In genomic region chr16:53501216-53501859, GRCh38 we compare ENCODE assay signal across 10 cellular contexts. TPM values are rescaled to one million over a fixed set of nuclear protein-coding genes. Genes with fewer than 3 reads are reported as not detected.
DNase-seq lines count a peak whose midpoint lies in the region; ATAC-seq and TF ChIP-seq lines count a peak whose summit lies in the region.
"Had no signal": no experiment of that assay in that cellular context is flagged by ENCODE, and none has a peak within 500 bp of the region (broad histone marks: within the 10 kb centered on the region; RNA-seq: fewer than 3 reads in every experiment).

No MANE protein-coding gene starts in this region.

- H3K27ac ChIP-seq in duodenal mucosa (ENCODE audit: low read depth, low read length) (no peak overlapping the region), testis (no peak overlapping the region)
- H3K27ac ChIP-seq: SJSA1 had no signal

- ATAC-seq in natural killer cell (no peak), HG03457 (IDR thresholded peaks at IDR 0.05; ENCODE audit: unreplicated experiment) (no peak)

- H3K4me3 Mint-ChIP-seq in CD14-positive monocyte (peak overlapping the region; percentile 2 to 56), natural killer cell (peak overlapping the region; percentile 95)

- peak overlapping the region in 5 of 7 donors; percentile 3 to 81 (median 58) for H3K27ac Mint-ChIP-seq in CD14-positive monocyte
- no peak overlapping the region for H3K27ac Mint-ChIP-seq in natural killer cell
- H3K27ac Mint-ChIP-seq: dendritic cell treated with granulocyte-macrophage colony-stimulating factor and Interleukin-4, amounts not matched to agents 40 ng/mL and 50 ng/mL, for 4 days had no signal

- H3K36me3 ChIP-seq in duodenal mucosa (ENCODE audit: control insufficient read depth in 1 of 2, insufficient read depth in 2 of 2, low read length in 2 of 2): peaks cover 14 to 25% of the 10 kb centered on the region in 2 donors
- no peaks in the 10 kb centered on the region for H3K36me3 ChIP-seq in testis (ENCODE audit: low read depth, missing control alignments)

- peaks cover 32 to 34% of the 10 kb centered on the region in 2 donors for H3K4me1 ChIP-seq in duodenal mucosa (ENCODE audit: control insufficient read depth in 1 of 2, insufficient read depth in 2 of 2, low read length in 2 of 2)
- H3K4me1 ChIP-seq in testis: peaks cover 27% of the 10 kb centered on the region

- TF ChIP-seq POLR2A in NB4 (IDR thresholded peaks at IDR 0.05; ENCODE audit: extremely low read depth, insufficient read length) (no peak), testis (IDR thresholded peaks at IDR 0.05) (no peak)

- peaks cover 27 to 31% of the 10 kb centered on the region in 2 donors for H3K36me3 Mint-ChIP-seq in CD14-positive monocyte
- H3K36me3 Mint-ChIP-seq in natural killer cell: no peaks in the 10 kb centered on the region

- peaks cover 26% of the 10 kb centered on the region for H3K4me1 Mint-ChIP-seq in CD14-positive monocyte
- peaks cover 46 to 47% of the 10 kb centered on the region in 2 donors for H3K4me1 Mint-ChIP-seq in natural killer cell

- intact Hi-C loops in CD14-positive monocyte (cut with micrococcal nuclease): no loop called here
- intact Hi-C loops in natural killer cell (cut with micrococcal nuclease): loop anchor here (10.0 kb wide), 1 partner anchor 367 kb away; no protein-coding TSS in a partner anchor
- intact Hi-C loops in testis (cut with DNase I; ENCODE audit: low total_unique reads): no loop called here

- TF ChIP-seq CTCF in CD14-positive monocyte (IDR thresholded peaks at IDR 0.05): no peak
- TF ChIP-seq CTCF in NB4 (IDR thresholded peaks at IDR 0.05; ENCODE audit: low read depth, low read length): no peak
- no peak for TF ChIP-seq CTCF in natural killer cell (IDR thresholded peaks at IDR 0.05)
- TF ChIP-seq CTCF in testis (IDR thresholded peaks at IDR 0.05): no peak

- H3K4me3 ChIP-seq in NB4 (ENCODE audit: low read depth, low read length) (peak overlapping the region; percentile 69), duodenal mucosa (ENCODE audit: low read depth in 1 of 2, low read length in 2 of 2) (peak overlapping the region; percentile 86), testis (no peak overlapping the region)

- WGBS in testis, 2 donors: 23 to 37% methylated on average over 9 of the region's 9 CpGs

- H3K27me3 ChIP-seq in duodenal mucosa (ENCODE audit: control insufficient read depth in 1 of 2, insufficient read depth in 2 of 2, low read length in 2 of 2) (no peaks in the 10 kb centered on the region), testis (no peaks in the 10 kb centered on the region)
- H3K27me3 ChIP-seq: SJSA1 had no signal

- H3K9ac ChIP-seq in duodenal mucosa (ENCODE audit: low read depth in 1 of 2, low read length in 2 of 2): peak overlapping the region; percentile 58 to 75

- H3K9me3 ChIP-seq in duodenal mucosa (ENCODE audit: control insufficient read depth in 1 of 2, low read length in 2 of 2) (no peaks in the 10 kb centered on the region), testis (no peaks in the 10 kb centered on the region)
- H3K9me3 ChIP-seq: SJSA1 had no signal

- H3K9me3 Mint-ChIP-seq in CD14-positive monocyte (no peaks in the 10 kb centered on the region), natural killer cell (no peaks in the 10 kb centered on the region)
- H3K9me3 Mint-ChIP-seq: dendritic cell treated with granulocyte-macrophage colony-stimulating factor and Interleukin-4, amounts not matched to agents 40 ng/mL and 50 ng/mL, for 4 days had no signal

- H3K27me3 Mint-ChIP-seq in CD14-positive monocyte (ENCODE audit: low read depth in 3 of 3) (peaks cover 3 to 9% (median 4%) of the 10 kb centered on the region in 3 donors), natural killer cell (ENCODE audit: low read depth in 2 of 2) (no peaks in the 10 kb centered on the region)

- DNase-seq in CD14-positive monocyte (ENCODE audit: low spot score) (no peak), NB4 (ENCODE audit: low read depth) (no peak), natural killer cell (no peak), testis (no peak), RPMI8226 (no peak), hepatic stellate cell (ENCODE audit: low spot score) (no peak)

RNA-seq across cellular contexts. Expression of gene AKTIP, which starts 1.7 kb away (rescaled TPM):
- 1 to 10 TPM; 5.8 to 9.9 TPM for polyA plus RNA-seq in CD14-positive monocyte
- total RNA-seq in natural killer cell: 10 to 100 TPM; 22.0 to 33.2 (median 23.2) TPM
- total RNA-seq in testis: 10 to 100 TPM; 58.4 to 75.3 TPM
- 75.4 TPM for polyA plus RNA-seq in testis (ENCODE audit: insufficient read depth, low read depth, low replicate concordance)

Comparison
In these comparisons a context has a peak if more than half of its experiments do, and no peak if none do; other contexts are left out.
1. H3K27ac Mint-ChIP-seq: peak in CD14-positive monocyte (5 of 7); none in natural killer cell (0 of 2).
2. H3K4me3 ChIP-seq: peak in NB4 (single experiment) and duodenal mucosa (2 of 2); none in testis (0 of 2).